Comparison of ENCODE assay signal across 20 cellular contexts in the genomic region with DNA sequence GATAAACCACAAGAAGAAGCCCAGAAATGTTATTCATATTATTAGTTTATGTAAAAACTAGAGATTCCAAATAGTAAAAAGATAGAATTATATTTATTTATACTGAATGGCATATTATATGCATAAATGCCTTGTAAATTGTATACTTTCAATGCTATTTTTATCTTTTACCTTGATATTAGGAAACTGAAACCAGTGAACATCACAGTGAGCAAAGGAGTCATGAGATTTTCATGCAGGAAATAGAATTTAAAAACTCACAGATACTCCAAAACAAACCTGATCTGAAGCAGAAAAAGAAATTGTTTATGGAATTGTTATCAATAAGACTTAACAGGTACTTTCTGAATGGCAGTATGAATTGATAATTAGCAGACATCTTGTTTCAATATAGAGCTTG.
A peak's percentile ranks its signal among the peaks of the same experiment; 100 is the strongest.
DNase-seq lines count a peak whose midpoint lies in the region; ATAC-seq and TF ChIP-seq lines count a peak whose summit lies in the region.
"Had no signal": no experiment of that assay in that cellular context is flagged by ENCODE, and none has a peak within 500 bp of the region (broad histone marks: within the 10 kb centered on the region; RNA-seq: fewer than 3 reads in every experiment).

No MANE protein-coding gene starts in this region.

- TF ChIP-seq CTCF in mesothelial cell of epicardium (IDR thresholded peaks at IDR 0.05; ENCODE audit: unreplicated experiment), result no peak

- H3K27me3 Mint-ChIP-seq in mesothelial cell of epicardium (ENCODE audit: low read depth), result peaks cover 1% of the 10 kb centered on the region
- H3K27me3 Mint-ChIP-seq: central memory CD8-positive, alpha-beta T cell; stimulated activated naive CD8-positive, alpha-beta T cell treated with anti-CD3 and anti-CD28 coated beads, Interleukin-15, Interleukin-2, amounts not matched to agents 100 ng/mL and 50 ng/mL, for 24 hours had no signal

- H3K9me3 Mint-ChIP-seq in mesothelial cell of epicardium, result no peaks in the 10 kb centered on the region
- H3K9me3 Mint-ChIP-seq: central memory CD8-positive, alpha-beta T cell; memory B cell; nephron; stimulated activated naive CD8-positive, alpha-beta T cell treated with anti-CD3 and anti-CD28 coated beads, Interleukin-15, Interleukin-2, amounts not matched to agents 100 ng/mL and 50 ng/mL, for 24 hours had no signal

- no peak overlapping the region for H3K4me3 Mint-ChIP-seq in mesothelial cell of epicardium
- H3K4me3 Mint-ChIP-seq: central memory CD8-positive, alpha-beta T cell; memory B cell; nephron; stimulated activated naive CD8-positive, alpha-beta T cell treated with anti-CD3 and anti-CD28 coated beads, Interleukin-15, Interleukin-2, amounts not matched to agents 100 ng/mL and 50 ng/mL, for 24 hours had no signal

- DNase-seq in SW 1271 (lab: John Stamatoyannopoulos, UW), result no peak
- DNase-seq in HT-29 (ENCODE audit: low spot score), result no peak
- DNase-seq in mesothelial cell of epicardium (ENCODE audit: low spot score in 2 of 2, unreplicated experiment in 2 of 2), result no peak
- DNase-seq in OCI-M2 (lab: John Stamatoyannopoulos, UW; ENCODE audit: unreplicated experiment), result no peak
- DNase-seq: activated CD4-positive, CD25-positive, alpha-beta regulatory T cell; H7; islet precursor cell; NCI-H187; NCI-H446 treated with DMSO at 0.1 percent for 48 hours; psoas muscle; SHP77 treated with DMSO at 0.1 percent for 48 hours; upper lobe of left lung had no signal

- no peaks in the 10 kb centered on the region for H3K36me3 Mint-ChIP-seq in mesothelial cell of epicardium
- H3K36me3 Mint-ChIP-seq: memory B cell had no signal

- peak; percentile 78 for ATAC-seq in GM18502 (IDR thresholded peaks at IDR 0.05; ENCODE audit: poor library complexity, unreplicated experiment)
- ATAC-seq in GM21367 (IDR thresholded peaks at IDR 0.05; ENCODE audit: unreplicated experiment), result peak; percentile 68
- peak; percentile 57 for ATAC-seq in HG02642 (IDR thresholded peaks at IDR 0.05; ENCODE audit: poor library complexity, unreplicated experiment)
- ATAC-seq in HG03354 (IDR thresholded peaks at IDR 0.05; ENCODE audit: poor library complexity, severe bottlenecking, unreplicated experiment), result peak; percentile 63
- ATAC-seq: psoas muscle had no signal

- no peak overlapping the region for H3K27ac Mint-ChIP-seq in mesothelial cell of epicardium
- H3K27ac Mint-ChIP-seq: memory B cell; nephron; stimulated activated naive CD8-positive, alpha-beta T cell treated with anti-CD3 and anti-CD28 coated beads, Interleukin-15, Interleukin-2, amounts not matched to agents 100 ng/mL and 50 ng/mL, for 24 hours had no signal

- H3K4me1 Mint-ChIP-seq in mesothelial cell of epicardium, result no peaks in the 10 kb centered on the region
- H3K4me1 Mint-ChIP-seq: central memory CD8-positive, alpha-beta T cell; memory B cell had no signal
